In genomic region chrX:109830157-109830703, GRCh38 we compare ENCODE assay signal across 15 cellular contexts.
DNase-seq lines count a peak whose midpoint lies in the region; ATAC-seq lines count a peak whose summit lies in the region.
"Had no signal": no experiment of that assay in that cellular context is flagged by ENCODE, and none has a peak within 500 bp of the region (broad histone marks: within the 10 kb centered on the region; RNA-seq: fewer than 3 reads in every experiment).

No MANE protein-coding gene starts in this region.

- no peaks in the 10 kb centered on the region for H3K36me3 ChIP-seq in subcutaneous abdominal adipose tissue (ENCODE audit: control insufficient read depth in 5 of 5, insufficient read depth in 5 of 5, low read length in 5 of 5)
- H3K36me3 ChIP-seq: HAP-1, ovary had no signal

- H3K9me3 Mint-ChIP-seq in activated naive CD8-positive, alpha-beta T cell treated with anti-CD3 and anti-CD28 coated beads, Interleukin-2, amount 50 U/mL, for 24 hours, result no peaks in the 10 kb centered on the region
- no peaks in the 10 kb centered on the region for H3K9me3 Mint-ChIP-seq in activated naive CD8-positive, alpha-beta T cell treated with anti-CD3 and anti-CD28 coated beads for 36 hours
- H3K9me3 Mint-ChIP-seq in activated T-helper 1 cell treated with anti-CD3 and anti-CD28 coated beads, Interleukin-12 subunit alpha, Interleukin-12 subunit beta, Interleukin-2, Interleukin-4 antibody, amounts not matched to agents 30 ng/mL and 10 ng/mL and 1 ng/mL, durations not matched to agents 14 hours and 24 hours and 36 hours, result no peaks in the 10 kb centered on the region

- H3K36me3 Mint-ChIP-seq in activated naive CD8-positive, alpha-beta T cell treated with anti-CD3 and anti-CD28 coated beads, Interleukin-2, amount 50 U/mL, for 24 hours (ENCODE audit: low read depth), result no peaks in the 10 kb centered on the region
- H3K36me3 Mint-ChIP-seq in activated naive CD8-positive, alpha-beta T cell treated with anti-CD3 and anti-CD28 coated beads for 36 hours, result no peaks in the 10 kb centered on the region
- no peaks in the 10 kb centered on the region for H3K36me3 Mint-ChIP-seq in activated T-helper 1 cell treated with anti-CD3 and anti-CD28 coated beads, Interleukin-12 subunit alpha, Interleukin-12 subunit beta, Interleukin-2, Interleukin-4 antibody, amounts not matched to agents 30 ng/mL and 10 ng/mL and 1 ng/mL, durations not matched to agents 14 hours and 24 hours and 36 hours (ENCODE audit: low read depth)

- no peak overlapping the region for H3K4me3 Mint-ChIP-seq in activated naive CD8-positive, alpha-beta T cell treated with anti-CD3 and anti-CD28 coated beads, Interleukin-2, amount 50 U/mL, for 24 hours
- no peak overlapping the region for H3K4me3 Mint-ChIP-seq in activated naive CD8-positive, alpha-beta T cell treated with anti-CD3 and anti-CD28 coated beads for 36 hours
- H3K4me3 Mint-ChIP-seq in activated T-helper 1 cell treated with anti-CD3 and anti-CD28 coated beads, Interleukin-12 subunit alpha, Interleukin-12 subunit beta, Interleukin-2, Interleukin-4 antibody, amounts not matched to agents 30 ng/mL and 10 ng/mL and 1 ng/mL, durations not matched to agents 14 hours and 24 hours and 36 hours, result no peak overlapping the region

- DNase-seq in activated naive CD8-positive, alpha-beta T cell treated with anti-CD3 and anti-CD28 coated beads, Interleukin-2, amount 50 U/mL, for 24 hours, result no peak
- DNase-seq in activated naive CD8-positive, alpha-beta T cell treated with anti-CD3 and anti-CD28 coated beads for 36 hours, result no peak
- no peak for DNase-seq in activated T-helper 1 cell treated with anti-CD3 and anti-CD28 coated beads, Interleukin-12 subunit alpha, Interleukin-12 subunit beta, Interleukin-2, Interleukin-4 antibody, amounts not matched to agents 30 ng/mL and 10 ng/mL and 1 ng/mL, durations not matched to agents 14 hours and 24 hours and 36 hours (ENCODE audit: low spot score)
- DNase-seq in caudate nucleus (lab: John Stamatoyannopoulos, UW) (no peak), posterior vena cava (ENCODE audit: low spot score) (no peak)
- DNase-seq in activated CD8-positive, alpha-beta memory T cell treated with anti-CD3 and anti-CD28 coated beads, Interleukin-2, amount 50 U/mL, for 4 hours, result no peak
- DNase-seq: aorta, dorsolateral prefrontal cortex, mesendoderm, NCI-H2107, ovary had no signal

- intact Hi-C loops in activated T-helper 1 cell treated with anti-CD3 and anti-CD28 coated beads, Interleukin-12 subunit alpha, Interleukin-12 subunit beta, Interleukin-2, Interleukin-4 antibody, amounts not matched to agents 30 ng/mL and 10 ng/mL and 1 ng/mL, durations not matched to agents 14 hours and 24 hours and 36 hours (cut with micrococcal nuclease), result no loop called here
- intact Hi-C loops in posterior vena cava (cut with DNase I), result no loop called here

- peak; percentile 52 for ATAC-seq in activated naive CD8-positive, alpha-beta T cell treated with anti-CD3 and anti-CD28 coated beads, Interleukin-2, amount 50 U/mL, for 24 hours
- peak; percentile 3 for ATAC-seq in HG02943 (IDR thresholded peaks at IDR 0.05; ENCODE audit: low read depth, unreplicated experiment)

- peaks cover 16% of the 10 kb centered on the region for H3K4me1 Mint-ChIP-seq in activated naive CD8-positive, alpha-beta T cell treated with anti-CD3 and anti-CD28 coated beads, Interleukin-2, amount 50 U/mL, for 24 hours
- no peaks in the 10 kb centered on the region for H3K4me1 Mint-ChIP-seq in activated naive CD8-positive, alpha-beta T cell treated with anti-CD3 and anti-CD28 coated beads for 36 hours
- H3K4me1 Mint-ChIP-seq in activated T-helper 1 cell treated with anti-CD3 and anti-CD28 coated beads, Interleukin-12 subunit alpha, Interleukin-12 subunit beta, Interleukin-2, Interleukin-4 antibody, amounts not matched to agents 30 ng/mL and 10 ng/mL and 1 ng/mL, durations not matched to agents 14 hours and 24 hours and 36 hours (ENCODE audit: low read depth), result peaks cover 6% of the 10 kb centered on the region

- H3K27ac Mint-ChIP-seq in activated naive CD8-positive, alpha-beta T cell treated with anti-CD3 and anti-CD28 coated beads, Interleukin-2, amount 50 U/mL, for 24 hours, result no peak overlapping the region
- no peak overlapping the region for H3K27ac Mint-ChIP-seq in activated naive CD8-positive, alpha-beta T cell treated with anti-CD3 and anti-CD28 coated beads for 36 hours
- H3K27ac Mint-ChIP-seq in activated T-helper 1 cell treated with anti-CD3 and anti-CD28 coated beads, Interleukin-12 subunit alpha, Interleukin-12 subunit beta, Interleukin-2, Interleukin-4 antibody, amounts not matched to agents 30 ng/mL and 10 ng/mL and 1 ng/mL, durations not matched to agents 14 hours and 24 hours and 36 hours, result peak overlapping the region; percentile 34

- peaks cover 0 to 10% (median 7%) of the 10 kb centered on the region in 5 donors for H3K4me1 ChIP-seq in subcutaneous abdominal adipose tissue (ENCODE audit: control insufficient read depth in 5 of 5, insufficient read depth in 5 of 5, low read length in 5 of 5)
- H3K4me1 ChIP-seq: HAP-1 had no signal

- H3K27ac ChIP-seq in subcutaneous abdominal adipose tissue (ENCODE audit: low read depth, low read length), result peak overlapping the region; percentile 2
- H3K27ac ChIP-seq in caudate nucleus (ENCODE audit: low read depth, low read length), result no peak overlapping the region
- H3K27ac ChIP-seq: dorsolateral prefrontal cortex, ovary, SK-N-MC had no signal

- H3K9ac ChIP-seq in subcutaneous abdominal adipose tissue (ENCODE audit: low read length in 5 of 5), result no peak overlapping the region

- no peaks in the 10 kb centered on the region for H3K9me3 ChIP-seq in subcutaneous abdominal adipose tissue (ENCODE audit: control insufficient read depth in 5 of 5, low read length in 5 of 5)
- H3K9me3 ChIP-seq: HAP-1, ovary had no signal

- peaks cover 5% of the 10 kb centered on the region for H3K27me3 Mint-ChIP-seq in activated naive CD8-positive, alpha-beta T cell treated with anti-CD3 and anti-CD28 coated beads, Interleukin-2, amount 50 U/mL, for 24 hours
- peaks cover 3% of the 10 kb centered on the region for H3K27me3 Mint-ChIP-seq in activated naive CD8-positive, alpha-beta T cell treated with anti-CD3 and anti-CD28 coated beads for 36 hours
- peaks cover 3% of the 10 kb centered on the region for H3K27me3 Mint-ChIP-seq in activated T-helper 1 cell treated with anti-CD3 and anti-CD28 coated beads, Interleukin-12 subunit alpha, Interleukin-12 subunit beta, Interleukin-2, Interleukin-4 antibody, amounts not matched to agents 30 ng/mL and 10 ng/mL and 1 ng/mL, durations not matched to agents 14 hours and 24 hours and 36 hours (ENCODE audit: insufficient read depth)

- no peak overlapping the region for H3K4me3 ChIP-seq in subcutaneous abdominal adipose tissue (ENCODE audit: low read depth in 1 of 5, low read length in 5 of 5)
- H3K4me3 ChIP-seq: dorsolateral prefrontal cortex, HAP-1, ovary, SK-N-MC had no signal

- H3K27me3 ChIP-seq in subcutaneous abdominal adipose tissue (ENCODE audit: control insufficient read depth in 5 of 5, insufficient read depth in 4 of 5, low read length in 5 of 5), result peaks cover 0 to 7% (median 0%) of the 10 kb centered on the region in 5 donors
- H3K27me3 ChIP-seq: ovary had no signal
